8 cellular contexts compared by ENCODE assay signal in genomic region chr15:84716036-84716732, GRCh38. TPM values are rescaled to one million over a fixed set of nuclear protein-coding genes. Genes with fewer than 3 reads are reported as not detected.
DNase-seq lines count a peak whose midpoint lies in the region; ATAC-seq, FAIRE-seq and TF ChIP-seq lines count a peak whose summit lies in the region.

SEC11A (minus strand) TSS chr15:84716139; CDS start chr15:84716075, 64 bp downstream.

- H3K36me3 ChIP-seq in H1 (ENCODE audit: control insufficient read depth in 2 of 4, insufficient read depth in 4 of 4, low read length in 3 of 4) = peaks cover 0 to 2% (median 0%) of the 10 kb centered on the region in 4 experiments; a peak in 1 of 8 replicates
- peaks cover under 1% of the 10 kb centered on the region in 2 experiments for H3K36me3 ChIP-seq in mesenchymal stem cell (ENCODE audit: control insufficient read depth in 1 of 2, insufficient read depth in 2 of 2, low read depth in 1 of 2, low read length in 2 of 2)

- 0% methylated on average over 44 of the region's 57 CpGs; no CpG with 5 or more reads in 1 of the 2 experiments for WGBS in H1 (ENCODE audit: extremely low coverage in 1 of 2, insufficient coverage in 1 of 2, insufficient read length in 1 of 2, insufficient replicate concordance in 2 of 2, low coverage in 1 of 2, low lambda C conversion rate in 2 of 2, missing lambda C conversion rate in 1 of 2), 2 experiments
- WGBS in mesenchymal stem cell = under 1% methylated on average over 57 of the region's 57 CpGs

- H3K27ac ChIP-seq in H1 (ENCODE audit: low read depth, low read length) (peak within 1 kb of the TSS; percentile 85), mesenchymal stem cell (ENCODE audit: low read length, poor library complexity, severe bottlenecking) (peak within 1 kb of the TSS; percentile 97)

- H3K27me3 ChIP-seq in H1 (replicated peaks in 1 of 4; ENCODE audit: control insufficient read depth in 3 of 4, extremely low read depth in 1 of 4, insufficient read depth in 3 of 4, low read length in 3 of 4) = no peaks in the 10 kb centered on the region
- no peaks in the 10 kb centered on the region for H3K27me3 ChIP-seq in mesenchymal stem cell (ENCODE audit: control insufficient read depth in 1 of 2, insufficient read depth in 1 of 2, low read length in 2 of 2)

- no peak for TF ChIP-seq CTCF in H1 (IDR thresholded peaks at IDR 0.05; ENCODE audit: control extremely low read depth in 1 of 3, insufficient read depth in 1 of 3, low read depth in 1 of 3, low read length in 3 of 3)

- TF ChIP-seq POLR2A in H1 (IDR thresholded peaks at IDR 0.05; ENCODE audit: control extremely low read depth in 1 of 2, low read depth in 2 of 2, low read length in 2 of 2) = peak; percentile 82 to 96

- H3K23ac ChIP-seq in H1 (ENCODE audit: insufficient read length) (no peak within 1 kb of the TSS), mesenchymal stem cell (ENCODE audit: low read length in 2 of 2) (peak within 1 kb of the TSS in 1 of 2 experiments; percentile 90)

- H3K18ac ChIP-seq in H1 (ENCODE audit: extremely low read depth, low read length) (peak within 1 kb of the TSS; percentile 100), mesenchymal stem cell (ENCODE audit: low read depth in 1 of 2, low read length in 2 of 2) (peak within 1 kb of the TSS; percentile 94 to 100)

- peak within 1 kb of the TSS; percentile 97 for H4K5ac ChIP-seq in H1 (ENCODE audit: insufficient read length, low read depth, low read length)

- peak; percentile 93 for ATAC-seq in GM21360 (IDR thresholded peaks at IDR 0.05; ENCODE audit: unreplicated experiment)

- peak within 1 kb of the TSS; percentile 78 to 90 for H3K4me2 ChIP-seq in H1 (ENCODE audit: insufficient read depth in 1 of 2, low read depth in 2 of 2, low read length in 2 of 2)
- H3K4me2 ChIP-seq in mesenchymal stem cell (ENCODE audit: low read length, poor library complexity, severe bottlenecking) = peak within 1 kb of the TSS; percentile 86

- DNase-seq in COLO668 (lab: John Stamatoyannopoulos, UW; ENCODE audit: unreplicated experiment) = peak; percentile 95
- peak; percentile 98 for DNase-seq in HT1080 (ENCODE audit: low read depth)
- peak; percentile 91 for DNase-seq in NOMO-1 treated with DMSO at 0.1 percent for 48 hours (lab: John Stamatoyannopoulos, UW; ENCODE audit: unreplicated experiment)
- peak; percentile 86 to 93 (median 89) for DNase-seq in activated CD8-positive, alpha-beta memory T cell treated with anti-CD3 and anti-CD28 coated beads for 48 hours (ENCODE audit: low read depth in 2 of 3, low spot score in 2 of 3)
- DNase-seq in H1 (ENCODE audit: low read depth in 1 of 2, low spot score in 2 of 2) = peak; percentile 78 to 97
- peak; percentile 97 for DNase-seq in mesenchymal stem cell
- DNase-seq in stimulated activated CD8-positive, alpha-beta memory T cell treated with anti-CD3 and anti-CD28 coated beads, Interleukin-12 subunit alpha, Interleukin-12 subunit beta, amount 100 ng/mL, for 4 hours (ENCODE audit: low read depth) = peak; percentile 83

- H4K91ac ChIP-seq in H1 (replicated peaks; ENCODE audit: insufficient read length, low read length) = peak within 1 kb of the TSS; percentile 97
- peak within 1 kb of the TSS; percentile 96 for H4K91ac ChIP-seq in mesenchymal stem cell (ENCODE audit: low read length)

- TF ChIP-seq RAD21 in H1 (IDR thresholded peaks at IDR 0.05 in 1 of 2, conservative IDR thresholded peaks at IDR 0.05 in 1 of 2; ENCODE audit: low read depth in 2 of 2, low read length in 2 of 2) = no peak

- peak within 1 kb of the TSS; percentile 99; the same call in 1 of the 2 replicates for H2BK15ac ChIP-seq in H1 (ENCODE audit: low read length)
- H2BK15ac ChIP-seq in mesenchymal stem cell (ENCODE audit: low read depth, poor library complexity, severe bottlenecking) = peak within 1 kb of the TSS; percentile 95

- H3K9ac ChIP-seq in H1 (replicated peaks in 1 of 4; ENCODE audit: extremely low read depth in 1 of 4, low read depth in 3 of 4, low read length in 3 of 4) (peak within 1 kb of the TSS; percentile 74 to 95 (median 87)), mesenchymal stem cell (ENCODE audit: low read length) (peak within 1 kb of the TSS; percentile 92)

- H2BK120ac ChIP-seq in H1 (replicated peaks; ENCODE audit: low read depth, low read length) = peak within 1 kb of the TSS; percentile 92
- H2BK120ac ChIP-seq in mesenchymal stem cell (ENCODE audit: low read depth, low read length) = peak within 1 kb of the TSS; percentile 71

- 0 out of 2 replicates have a peak within 1 kb of the TSS, but pooled peaks have one; percentile 88 for H2BK12ac ChIP-seq in H1 (ENCODE audit: low read depth, low read length)
- peak within 1 kb of the TSS in 1 of 2 experiments; percentile 79 for H2BK12ac ChIP-seq in mesenchymal stem cell (ENCODE audit: low read length in 2 of 2)

- H3K4me1 ChIP-seq in H1 (replicated peaks in 1 of 4; ENCODE audit: control insufficient read depth in 3 of 4, insufficient read depth in 4 of 4, low read length in 3 of 4) (peaks cover 0 to 8% (median 1%) of the 10 kb centered on the region in 4 experiments; a peak in 3 of 7 replicates), mesenchymal stem cell (ENCODE audit: control insufficient read depth, insufficient read depth, low read depth, low read length) (peaks cover 2% of the 10 kb centered on the region)

- no peak for TF ChIP-seq EP300 in H1 (IDR thresholded peaks at IDR 0.05; ENCODE audit: borderline replicate concordance in 1 of 2, low read depth in 2 of 2, low read length in 2 of 2)

- H2AFZ ChIP-seq in H1 (ENCODE audit: low read length) (peak within 1 kb of the TSS; percentile 74), mesenchymal stem cell (ENCODE audit: low read depth, low read length) (peak within 1 kb of the TSS; percentile 93)

- no peaks in the 10 kb centered on the region for H3K9me3 ChIP-seq in H1 (ENCODE audit: insufficient read depth in 2 of 2, low read depth in 1 of 2, low read length in 1 of 2)
- H3K9me3 ChIP-seq in mesenchymal stem cell (ENCODE audit: control insufficient read depth, low read length) = no peaks in the 10 kb centered on the region

- H3K4ac ChIP-seq in H1 (replicated peaks; ENCODE audit: insufficient read length, low read depth, low read length) (no peak within 1 kb of the TSS), mesenchymal stem cell (ENCODE audit: low read depth in 1 of 2, low read length in 2 of 2) (peak within 1 kb of the TSS; percentile 87 to 89)

- H2BK20ac ChIP-seq in H1 (ENCODE audit: low read length) = no peak within 1 kb of the TSS

- H3K14ac ChIP-seq in H1 (ENCODE audit: insufficient read length) (no peak within 1 kb of the TSS), mesenchymal stem cell (ENCODE audit: low read length in 2 of 2) (peak within 1 kb of the TSS in 1 of 2 experiments; percentile 96)

- peaks cover 7 to 41% of the 10 kb centered on the region in 2 experiments for H3K79me2 ChIP-seq in H1 (ENCODE audit: control insufficient read depth in 1 of 2, insufficient read depth in 2 of 2, low read length in 2 of 2)

- H2AK5ac ChIP-seq in H1 (ENCODE audit: low read depth, low read length) (no peak within 1 kb of the TSS; the same call in 1 of the 2 replicates), mesenchymal stem cell (ENCODE audit: low read length, severe bottlenecking) (no peak within 1 kb of the TSS)

- H3K56ac ChIP-seq in H1 (replicated peaks; ENCODE audit: insufficient read length, low read depth, low read length) = peak within 1 kb of the TSS; percentile 98

- peaks cover 3% of the 10 kb centered on the region; the same call in 1 of the 2 replicates for H3K23me2 ChIP-seq in H1 (ENCODE audit: low read depth, low read length)

- H4K8ac ChIP-seq in H1 (ENCODE audit: extremely low read depth, insufficient read depth, low read length) (peak within 1 kb of the TSS; percentile 93), mesenchymal stem cell (ENCODE audit: low read length) (peak within 1 kb of the TSS; percentile 97)

- H3K79me1 ChIP-seq in H1 (ENCODE audit: low read depth, low read length) (no peaks in the 10 kb centered on the region), mesenchymal stem cell (replicated peaks; ENCODE audit: low read length, poor library complexity, severe bottlenecking) (peaks cover 4% of the 10 kb centered on the region)

- H2BK5ac ChIP-seq in H1 (ENCODE audit: low read depth, low read length) (peak within 1 kb of the TSS; percentile 97), mesenchymal stem cell (ENCODE audit: low read depth, low read length, poor library complexity, severe bottlenecking) (peak within 1 kb of the TSS; percentile 92)

- FAIRE-seq in H1 (lab: Jason Lieb, UNC) = no peak

- H3K4me3 ChIP-seq in H1 (ENCODE audit: extremely low read depth in 1 of 4, insufficient read depth in 2 of 4, low read depth in 3 of 4, low read length in 4 of 4) = peak within 1 kb of the TSS; percentile 88 to 95 (median 90)
- peak within 1 kb of the TSS; percentile 93 to 96 for H3K4me3 ChIP-seq in mesenchymal stem cell (ENCODE audit: insufficient read depth in 1 of 2, low read depth in 1 of 2, low read length in 2 of 2)

- POLR2A ChIA-PET in H1 (lab: Charles Lee; ENCODE audit: partially characterized antibody) = interaction anchor here (0.9 to 6.2 kb wide), 24 partner anchors 9 to 145 kb away, joined by 3 to 43 read pairs (median 4); partner anchors contain the start of gene ALPK3

- CTCF ChIA-PET in H1 (lab: Charles Lee; ENCODE audit: partially characterized antibody) = interaction anchor here (0.6 to 2.4 kb wide), 12 partner anchors 11 to 1415 kb away, joined by 3 to 9 read pairs (median 3); no protein-coding TSS in a partner anchor

- H4K20me1 ChIP-seq in H1 (replicated peaks in 1 of 2; ENCODE audit: control insufficient read depth in 1 of 2, insufficient read depth in 2 of 2, low read length in 2 of 2) = peaks cover 2 to 4% of the 10 kb centered on the region in 2 experiments

TF ChIP-seq in H1, 55 proteins besides CTCF, POLR2A, EP300 and RAD21 (continues in another document):
- TF ChIP-seq, protein P1, sequence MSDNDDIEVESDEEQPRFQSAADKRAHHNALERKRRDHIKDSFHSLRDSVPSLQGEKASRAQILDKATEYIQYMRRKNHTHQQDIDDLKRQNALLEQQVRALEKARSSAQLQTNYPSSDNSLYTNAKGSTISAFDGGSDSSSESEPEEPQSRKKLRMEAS (IDR thresholded peaks at IDR 0.05) = peak; percentile 85

RNA-seq across cellular contexts. Expression of gene SEC11A, which starts in this region (rescaled TPM):
- total RNA-seq in HT1080 (2014; rRNA removed; shearing (Covaris generic)) = 175 and 185 TPM in 2 replicates
- 204 and 261 TPM in 2 replicates for polyA plus RNA-seq in HT1080 (2015; cell fraction: cytosol; rRNA removed)
- polyA plus RNA-seq in HT1080 (2015; cell fraction: nucleus; rRNA removed) = 86.6 and 111 TPM in 2 replicates
- total RNA-seq in H1 (2021; fragmentation: NEBNext Ultra II Directional; extraction: Animal tissue kit (Norgen Biotek cat#: 25700)) = 250 and 268 TPM in 2 replicates
- 142 and 316 TPM in 2 replicates for polyA plus RNA-seq in H1 (2011; rRNA removed)
- 307 TPM for polyA plus RNA-seq in H1 (2011; cell fraction: cytosol; rRNA removed)
- 30.7 TPM for polyA plus RNA-seq in H1 (2011; cell fraction: nucleus; rRNA removed)
- 241 to 354 TPM (median 260 TPM) in 4 replicates for polyA plus RNA-seq in H1 (2012, experiment 1 of 2)
- polyA plus RNA-seq in H1 (2012, experiment 2 of 2) = 82.6 TPM
- 343 TPM for polyA plus RNA-seq in H1 (2013, experiment 1 of 2)
- 407 TPM for polyA plus RNA-seq in H1 (2013, experiment 2 of 2)
- 46.4 and 59.7 TPM in 2 replicates for polyA minus RNA-seq in H1 (2011; rRNA and poly(A)+ RNA removed)
- 60.8 TPM for polyA minus RNA-seq in H1 (2011; cell fraction: cytosol; rRNA and poly(A)+ RNA removed)
- 34.8 TPM for polyA minus RNA-seq in H1 (2011; cell fraction: nucleus; rRNA and poly(A)+ RNA removed)
- 265 TPM for polyA plus RNA-seq in mesenchymal stem cell (2013, experiment 1 of 2)
- 272 TPM for polyA plus RNA-seq in mesenchymal stem cell (2013, experiment 2 of 2)

Comparison
In these comparisons a context has a peak if more than half of its experiments do, and no peak if none do; other contexts are left out.
1. Peak in every context shown above with its lines: DNase-seq, ATAC-seq, H3K4me3 ChIP-seq and H3K27ac ChIP-seq.